Comparison of ENCODE assay signal across 18 cellular contexts in genomic region chr7:159317294-159317693, GRCh38.
DNase-seq lines count a peak whose midpoint lies in the region; ATAC-seq, FAIRE-seq and TF ChIP-seq lines count a peak whose summit lies in the region.
"Had no signal": no experiment of that assay in that cellular context is flagged by ENCODE, and none has a peak within 500 bp of the region (broad histone marks: within the 10 kb centered on the region; RNA-seq: fewer than 3 reads in every experiment).

No MANE protein-coding gene starts in this region.

- intact Hi-C loops in pancreas (cut with DNase I) = no loop called here

- TF ChIP-seq CTCF in BE2C (IDR thresholded peaks at IDR 0.05; ENCODE audit: low read depth, low read length) = no peak
- TF ChIP-seq CTCF in foreskin fibroblast (IDR thresholded peaks at IDR 0.05; ENCODE audit: low read depth, low read length) = no peak
- TF ChIP-seq CTCF in pancreas (IDR thresholded peaks at IDR 0.05) = no peak

- H3K4me1 ChIP-seq in BE2C = peaks cover 30% of the 10 kb centered on the region
- H3K4me1 ChIP-seq in pancreas = peaks cover 0 to 4% (median 0%) of the 10 kb centered on the region in 3 donors

- POLR2A ChIA-PET in HEK293T (lab: Yijun Ruan, JAX) = no interaction called here

- no peaks in the 10 kb centered on the region for H3K9me3 ChIP-seq in BE2C
- no peaks in the 10 kb centered on the region for H3K9me3 ChIP-seq in pancreas

- H3K4me3 ChIP-seq in BE2C (ENCODE audit: low read depth, low read length) (no peak overlapping the region), foreskin fibroblast (ENCODE audit: low read depth in 1 of 2, low read length in 2 of 2) (no peak overlapping the region), pancreas (no peak overlapping the region)
- H3K4me3 ChIP-seq: GM12878, GM23338 had no signal

- no peaks in the 10 kb centered on the region for H3K36me3 ChIP-seq in BE2C
- no peaks in the 10 kb centered on the region for H3K36me3 ChIP-seq in pancreas

- no peak for FAIRE-seq in pancreas (lab: Jason Lieb, UNC)
- FAIRE-seq: GM12878, GM18507 had no signal

- no peaks in the 10 kb centered on the region for H3K27me3 ChIP-seq in BE2C
- no peaks in the 10 kb centered on the region for H3K27me3 ChIP-seq in pancreas

- no peak overlapping the region for H3K27ac ChIP-seq in pancreas
- H3K27ac ChIP-seq: HL-60 had no signal

- ATAC-seq in pancreas (no peak), GM18520 (IDR thresholded peaks at IDR 0.05; ENCODE audit: unreplicated experiment) (no peak)
- ATAC-seq: GM12878, GM23338 had no signal

- CTCF ChIA-PET in HEK293T (lab: Yijun Ruan, JAX) = no interaction called here

- DNase-seq in BE2C (peak; percentile 73), HEK293T (ENCODE audit: extremely low spot score) (no peak), MV-4-11 (lab: John Stamatoyannopoulos, UW) (peak; percentile 69), foreskin fibroblast (peak; percentile 2 to 14), pancreas (no peak)
- no peak for DNase-seq in activated CD4-positive, alpha-beta T cell treated with anti-CD3 and anti-CD28 coated beads for 48 hours
- DNase-seq: ACHN; C1 segment of cervical spinal cord; Calu3; CD4-positive, alpha-beta T cell; DMS 273 treated with DMSO at 0.1 percent for 48 hours; H7; KG1 had no signal

TF ChIP-seq in HEK293T, 16 proteins besides CTCF, POLR2A, EP300 and RAD21:
- 0 out of 2 replicates have a peak, but pooled peaks have one; percentile 6 for TF ChIP-seq PKNOX1 (IDR thresholded peaks at IDR 0.05)
- TF ChIP-seq SUZ12 (IDR thresholded peaks at IDR 0.05) = no peak

Comparison
In these comparisons a context has a peak if more than half of its experiments do, and no peak if none do; other contexts are left out.
1. DNase-seq: peak in BE2C (single experiment), MV-4-11 (single experiment) and foreskin fibroblast (2 of 2); none in HEK293T (single experiment), activated CD4-positive, alpha-beta T cell treated with anti-CD3 and anti-CD28 coated beads for 48 hours (single experiment) and pancreas (0 of 6).